ENCODE assay signal across 2 cellular contexts in the genomic region with DNA sequence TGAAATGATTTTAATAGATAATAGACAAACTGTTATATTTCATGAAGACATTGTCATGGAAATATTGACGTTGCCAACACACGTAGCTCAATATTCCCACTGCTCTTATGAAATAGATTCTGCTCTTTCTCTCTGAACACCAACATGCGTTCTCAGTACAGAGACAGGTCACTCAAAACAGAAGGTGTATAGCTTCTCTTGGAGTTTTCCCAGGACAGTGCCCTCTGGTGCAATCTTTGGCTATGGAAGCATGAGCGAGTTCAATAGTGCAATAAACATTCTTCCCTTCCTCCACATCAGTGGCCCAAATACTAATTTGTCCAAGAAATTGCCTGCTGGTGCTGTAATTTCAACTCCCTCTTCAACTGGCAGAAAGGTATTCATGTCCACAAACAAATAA.
TF ChIP-seq lines count a peak whose summit lies in the region.

No MANE protein-coding gene starts in this region.

TF ChIP-seq in GM23338, 12 proteins besides CTCF, POLR2A, EP300 and RAD21:
- no peak for TF ChIP-seq ZNF462 (CRISPR knock-in tag; IDR thresholded peaks at IDR 0.05)

TF ChIP-seq in liver, 16 proteins besides CTCF, POLR2A, EP300 and RAD21 (continued from another document):
- TF ChIP-seq REST (IDR thresholded peaks at IDR 0.05): peak; percentile 37
- TF ChIP-seq FOXA2 (IDR thresholded peaks at IDR 0.05): peak; percentile 29
- TF ChIP-seq GABPA (IDR thresholded peaks at IDR 0.05 in 1 of 2, conservative IDR thresholded peaks at IDR 0.05 in 1 of 2): peak in 1 of 2 donors; percentile 24
- peak; percentile 95 for TF ChIP-seq SP1 (IDR thresholded peaks at IDR 0.05)
- peak; percentile 84 for TF ChIP-seq YY1 (IDR thresholded peaks at IDR 0.05)
- TF ChIP-seq RXRA (IDR thresholded peaks at IDR 0.05): peak; percentile 98 to 99
- peak; percentile 48 for TF ChIP-seq NR2F2 (IDR thresholded peaks at IDR 0.05)
- TF ChIP-seq FOXA1 (IDR thresholded peaks at IDR 0.05): no peak
- peak; percentile 72 for TF ChIP-seq MAX (IDR thresholded peaks at IDR 0.05)
